Comparison of ENCODE assay signal across 14 cellular contexts in genomic region chr4:182085051-182085480, GRCh38.
A peak's percentile ranks its signal among the peaks of the same experiment; 100 is the strongest.
DNase-seq lines count a peak whose midpoint lies in the region; ATAC-seq and TF ChIP-seq lines count a peak whose summit lies in the region.
"Had no signal": no experiment of that assay in that cellular context is flagged by ENCODE, and none has a peak within 500 bp of the region (broad histone marks: within the 10 kb centered on the region; RNA-seq: fewer than 3 reads in every experiment).

No MANE protein-coding gene starts in this region.

- H3K36me3 Mint-ChIP-seq in endodermal cell (ENCODE audit: low read depth) (no peaks in the 10 kb centered on the region), glutamatergic neuron (ENCODE audit: unreplicated experiment) (no peaks in the 10 kb centered on the region)

- peak overlapping the region; percentile 4 for H3K9ac ChIP-seq in endodermal cell (ENCODE audit: extremely low read depth, low read length, poor library complexity, severe bottlenecking)

- H3K4me3 ChIP-seq in endodermal cell (ENCODE audit: low read length), result no peak overlapping the region
- H3K4me3 ChIP-seq in mesodermal cell (ENCODE audit: extremely low read depth, insufficient read depth, low read length, poor library complexity, severe bottlenecking), result peak overlapping the region; percentile 33
- H3K4me3 ChIP-seq: cardiac muscle cell, lung, ovary, SK-N-MC had no signal

- H3K4me3 Mint-ChIP-seq in endodermal cell (peak overlapping the region; percentile 12), glutamatergic neuron (ENCODE audit: unreplicated experiment) (no peak overlapping the region)

- no peaks in the 10 kb centered on the region for H3K9me3 Mint-ChIP-seq in endodermal cell
- H3K9me3 Mint-ChIP-seq in glutamatergic neuron (ENCODE audit: unreplicated experiment), result peaks cover 2% of the 10 kb centered on the region

- H3K4me1 ChIP-seq in endodermal cell (ENCODE audit: control insufficient read depth, insufficient read depth, low read length) (peaks cover 2% of the 10 kb centered on the region), mesodermal cell (ENCODE audit: control insufficient read depth, insufficient read depth, low read length, poor library complexity, severe bottlenecking) (peaks cover 19% of the 10 kb centered on the region)

- WGBS in endodermal cell (ENCODE audit: insufficient coverage in 1 of 2, insufficient read length in 1 of 2), 2 experiments, result 10 to 50% methylated on average over 2 to 3 of the region's 4 CpGs
- 0 to 6% methylated on average over 1 to 2 of the region's 4 CpGs for WGBS in mesodermal cell (ENCODE audit: insufficient coverage in 2 of 2), 2 experiments

- H3K4me1 Mint-ChIP-seq in endodermal cell (peaks cover 11% of the 10 kb centered on the region), glutamatergic neuron (ENCODE audit: low read depth, unreplicated experiment) (peaks cover 33% of the 10 kb centered on the region)

- H3K36me3 ChIP-seq in endodermal cell (ENCODE audit: control insufficient read depth, insufficient read depth, low read length), result no peaks in the 10 kb centered on the region
- H3K36me3 ChIP-seq in mesodermal cell (ENCODE audit: control insufficient read depth, insufficient read depth, low read length), result no peaks in the 10 kb centered on the region
- H3K36me3 ChIP-seq: cardiac muscle cell, ovary had no signal

- H3K27me3 Mint-ChIP-seq in endodermal cell (ENCODE audit: insufficient read depth) (no peaks in the 10 kb centered on the region), glutamatergic neuron (ENCODE audit: unreplicated experiment) (peaks cover 5% of the 10 kb centered on the region)

- DNase-seq in AG20443 (ENCODE audit: low spot score), result peak; percentile 26
- DNase-seq in endodermal cell, result no peak
- no peak for DNase-seq in glutamatergic neuron
- no peak for DNase-seq in NCI-H187 (lab: John Stamatoyannopoulos, UW)
- DNase-seq: ACHN, ovary had no signal

- TF ChIP-seq EP300 in Ishikawa (IDR thresholded peaks at IDR 0.05; ENCODE audit: borderline replicate concordance), result peak; percentile 100

- no peaks in the 10 kb centered on the region for H3K9me3 ChIP-seq in endodermal cell (ENCODE audit: control insufficient read depth, low read length)
- H3K9me3 ChIP-seq in mesodermal cell (ENCODE audit: control insufficient read depth, low read length), result no peaks in the 10 kb centered on the region
- H3K9me3 ChIP-seq: ovary had no signal

- peak overlapping the region; percentile 72 for H3K27ac Mint-ChIP-seq in endodermal cell
- H3K27ac Mint-ChIP-seq in glutamatergic neuron (ENCODE audit: unreplicated experiment), result no peak overlapping the region

- TF ChIP-seq CTCF in endodermal cell (conservative IDR thresholded peaks at IDR 0.05) (no peak), glutamatergic neuron (IDR thresholded peaks at IDR 0.05; ENCODE audit: partially characterized antibody, unreplicated experiment) (no peak)

- H3K27ac ChIP-seq in endodermal cell (ENCODE audit: low read depth, low read length) (peak overlapping the region; percentile 97), mesodermal cell (ENCODE audit: low read depth, low read length, severe bottlenecking) (peak overlapping the region; percentile 86)
- H3K27ac ChIP-seq: cardiac muscle cell, ovary, SK-N-MC, VCaP had no signal

- peak; percentile 47 for TF ChIP-seq RAD21 in Ishikawa (IDR thresholded peaks at IDR 0.05; ENCODE audit: low read depth)

- no peaks in the 10 kb centered on the region for H3K27me3 ChIP-seq in endodermal cell (ENCODE audit: control insufficient read depth, insufficient read depth, low read length, poor library complexity, severe bottlenecking)
- H3K27me3 ChIP-seq: ovary had no signal

- no peak for ATAC-seq in HG03432 (IDR thresholded peaks at IDR 0.05; ENCODE audit: unreplicated experiment)
- ATAC-seq in HG03439 (IDR thresholded peaks at IDR 0.05; ENCODE audit: unreplicated experiment), result no peak

TF ChIP-seq in Ishikawa, 13 proteins besides CTCF, POLR2A, EP300 and RAD21:
- no peak for TF ChIP-seq TAF1 (IDR thresholded peaks at IDR 0.05; ENCODE audit: low read depth)
- TF ChIP-seq TCF12 (IDR thresholded peaks at IDR 0.05; ENCODE audit: low read depth), result peak; percentile 100
- peak; percentile 79; the same call in 1 of the 2 replicates for TF ChIP-seq MAX (IDR thresholded peaks at IDR 0.05)
- 0 out of 2 replicates have a peak, but pooled peaks have one; percentile 43 for TF ChIP-seq REST (IDR thresholded peaks at IDR 0.05; ENCODE audit: low read depth)
- peak; percentile 56; the same call in 1 of the 2 replicates for TF ChIP-seq EGR1 (IDR thresholded peaks at IDR 0.05)
- peak; percentile 92 for TF ChIP-seq CEBPB (IDR thresholded peaks at IDR 0.05)
- TF ChIP-seq NFIC (IDR thresholded peaks at IDR 0.05), result peak; percentile 99
- TF ChIP-seq TEAD4 (IDR thresholded peaks at IDR 0.05), result peak; percentile 99
- peak; percentile 100 for TF ChIP-seq FOXM1 (IDR thresholded peaks at IDR 0.05; ENCODE audit: borderline replicate concordance, low read depth)
- TF ChIP-seq YY1 (IDR thresholded peaks at IDR 0.05; ENCODE audit: low read depth), result peak; percentile 66; the same call in 1 of the 2 replicates
- no peak for TF ChIP-seq USF1 (IDR thresholded peaks at IDR 0.05)
- TF ChIP-seq ZBTB7A (IDR thresholded peaks at IDR 0.05; ENCODE audit: low read depth), result no peak
- TF ChIP-seq CREB1 (IDR thresholded peaks at IDR 0.05; ENCODE audit: low read depth), result 0 out of 2 replicates have a peak, but pooled peaks have one; percentile 16
